Comparison of ENCODE assay signal across 10 cellular contexts in the genomic region with DNA sequence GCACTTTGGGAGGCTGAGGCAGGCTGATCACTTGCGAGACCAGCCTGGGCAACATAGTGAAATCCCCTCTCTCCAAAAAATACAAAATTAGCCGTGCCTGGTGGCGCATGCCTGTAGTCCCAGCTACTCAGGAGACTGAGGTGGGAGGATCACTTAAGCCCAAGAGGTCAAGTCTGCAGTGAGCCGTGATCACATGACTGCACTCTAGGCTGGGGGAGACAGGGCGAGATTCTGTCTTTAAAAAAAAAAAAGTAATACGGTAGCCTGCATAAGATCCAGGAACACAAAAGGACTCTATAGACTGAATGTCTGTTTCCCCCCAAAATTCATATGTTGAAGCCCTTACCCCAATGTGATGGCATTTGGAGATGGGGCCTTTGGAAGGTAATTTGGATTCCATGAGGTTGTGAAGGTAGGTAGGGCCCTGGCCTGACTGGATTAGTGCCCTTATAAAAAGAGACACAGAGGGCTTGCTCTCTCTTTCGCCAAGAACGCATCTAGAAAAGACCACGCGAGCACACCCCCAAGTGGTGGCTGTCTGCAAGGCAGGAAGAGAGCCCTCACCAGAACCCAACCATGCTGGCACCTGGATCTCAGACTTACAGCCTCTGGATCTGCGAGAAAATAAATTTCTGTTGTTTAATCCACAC. TPM values are rescaled to one million over a fixed set of nuclear protein-coding genes. Genes with fewer than 3 reads are reported as not detected.
DNase-seq lines count a peak whose midpoint lies in the region; ATAC-seq, FAIRE-seq and TF ChIP-seq lines count a peak whose summit lies in the region.
"Had no signal": no experiment of that assay in that cellular context is flagged by ENCODE, and none has a peak within 500 bp of the region (broad histone marks: within the 10 kb centered on the region; RNA-seq: fewer than 3 reads in every experiment).

No MANE protein-coding gene starts in this region.

- no peak for ATAC-seq in HG02970 (IDR thresholded peaks at IDR 0.05; ENCODE audit: low FRiP score, unreplicated experiment)
- ATAC-seq: esophagus mucosa had no signal

- no peaks in the 10 kb centered on the region for H3F3A ChIP-seq in MM.1S (ENCODE audit: insufficient read depth, low read length)

- H3K4me1 ChIP-seq in MM.1S (ENCODE audit: low read length) (peaks cover 7% of the 10 kb centered on the region; the same call in 1 of the 2 replicates), left ventricle myocardium inferior (no peaks in the 10 kb centered on the region)
- H3K4me1 ChIP-seq: SJCRH30 had no signal

- H3K9me3 ChIP-seq in MM.1S (replicated peaks; ENCODE audit: insufficient read depth, low read length) (no peaks in the 10 kb centered on the region), left ventricle myocardium inferior (replicated peaks) (no peaks in the 10 kb centered on the region)
- H3K9me3 ChIP-seq: SJCRH30 had no signal

- H3K27ac ChIP-seq in 22Rv1: no peak overlapping the region
- H3K27ac ChIP-seq in MM.1S (ENCODE audit: low read length): no peak overlapping the region
- no peak overlapping the region for H3K27ac ChIP-seq in left ventricle myocardium inferior (replicated peaks)

- H3K9ac ChIP-seq in MM.1S (ENCODE audit: low read length): no peak overlapping the region

- no peak overlapping the region for H3K4me2 ChIP-seq in MM.1S (ENCODE audit: low read depth, low read length)

- intact Hi-C loops in left ventricle myocardium inferior (cut with micrococcal nuclease): no loop called here

- no peak overlapping the region for H2AFZ ChIP-seq in MM.1S (ENCODE audit: low read length)

- H3K36me3 ChIP-seq in MM.1S (replicated peaks; ENCODE audit: insufficient read depth, low read length): no peaks in the 10 kb centered on the region
- H3K36me3 ChIP-seq in left ventricle myocardium inferior: no peaks in the 10 kb centered on the region
- H3K36me3 ChIP-seq: SJCRH30 had no signal

- H3K79me2 ChIP-seq in MM.1S (ENCODE audit: low read length): no peaks in the 10 kb centered on the region

- no peak for FAIRE-seq in GM19239 (lab: Jason Lieb, UNC)

- H3K4me3 ChIP-seq in GM12864 (ENCODE audit: low read depth, low read length) (no peak overlapping the region), MM.1S (ENCODE audit: low read length) (no peak overlapping the region), left ventricle myocardium inferior (no peak overlapping the region)
- H3K4me3 ChIP-seq: SJCRH30 had no signal

- no peaks in the 10 kb centered on the region for H3K27me3 ChIP-seq in MM.1S (replicated peaks; ENCODE audit: insufficient read depth, low read length)
- no peaks in the 10 kb centered on the region for H3K27me3 ChIP-seq in left ventricle myocardium inferior (ENCODE audit: low read depth)
- H3K27me3 ChIP-seq: SJCRH30 had no signal

- H4K20me1 ChIP-seq in MM.1S (ENCODE audit: insufficient read depth, low read length): no peaks in the 10 kb centered on the region

- no peaks in the 10 kb centered on the region for H3K9me2 ChIP-seq in MM.1S (replicated peaks; ENCODE audit: insufficient read depth, low read length)

- TF ChIP-seq CTCF in 22Rv1 (IDR thresholded peaks at IDR 0.05) (peak; percentile 35), GM12864 (IDR thresholded peaks at IDR 0.05; ENCODE audit: low read depth, low read length, missing control alignments) (peak; percentile 76), MM.1S (IDR thresholded peaks at IDR 0.05; ENCODE audit: low read length) (peak; percentile 19), left ventricle myocardium inferior (IDR thresholded peaks at IDR 0.05; ENCODE audit: borderline replicate concordance) (no peak)

- DNase-seq in GM12864 (ENCODE audit: low read depth) (no peak), MM.1S (peak; percentile 16), cerebellar cortex (ENCODE audit: low spot score) (peak; percentile 38), RKO (ENCODE audit: low spot score) (no peak), left ventricle myocardium inferior (no peak), GM19239 (ENCODE audit: insufficient read length, low spot score) (no peak)
- DNase-seq: SJCRH30 had no signal

RNA-seq across cellular contexts. Expression of a gene that starts 17.0 kb away (rescaled TPM):
- total RNA-seq in left ventricle myocardium inferior: 5.3 TPM

Comparison
In these comparisons a context has a peak if more than half of its experiments do, and no peak if none do; other contexts are left out.
1. DNase-seq: peak in MM.1S (single experiment) and cerebellar cortex (single experiment); none in GM12864 (single experiment), RKO (single experiment), left ventricle myocardium inferior (single experiment) and GM19239 (single experiment).